30 cellular contexts compared by ENCODE assay signal in the genomic region with DNA sequence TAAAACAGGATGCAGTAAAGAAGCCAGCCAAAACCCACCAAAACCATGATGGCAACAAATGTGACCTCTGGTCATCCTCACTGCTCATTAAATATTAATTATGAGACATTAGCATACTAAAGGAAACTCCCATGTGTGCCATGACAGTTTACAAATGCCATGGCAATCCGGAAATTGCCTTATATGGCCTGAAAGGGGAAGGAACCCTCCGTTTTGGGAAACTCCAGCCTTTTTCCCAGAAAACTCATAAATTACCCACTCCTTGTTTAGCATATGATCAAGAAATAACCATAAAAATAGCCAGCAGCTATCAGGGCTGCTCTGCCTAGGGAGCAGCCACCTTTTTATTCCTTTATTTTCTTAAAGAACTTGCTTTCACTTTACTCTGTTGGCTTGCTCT.
"Had no signal": no experiment of that assay in that cellular context is flagged by ENCODE, and none has a peak within 500 bp of the region (broad histone marks: within the 10 kb centered on the region; RNA-seq: fewer than 3 reads in every experiment).

No MANE protein-coding gene starts in this region.

- H3K27ac ChIP-seq: brain microvascular endothelial cell, Peyer's patch, WERI-Rb-1 had no signal

- H3K27me3 ChIP-seq: brain microvascular endothelial cell, Peyer's patch had no signal

- H3K9me3 ChIP-seq: Peyer's patch had no signal

- H3K27ac Mint-ChIP-seq: activated CD4-positive, alpha-beta memory T cell treated with anti-CD3 and anti-CD28 coated beads, Interleukin-2, amount 10 ng/mL, durations not matched to agents 7 days and 5 days; activated CD8-positive, alpha-beta memory T cell treated with anti-CD3 and anti-CD28 coated beads, Interleukin-2, amount 10 ng/mL, durations not matched to agents 7 days and 5 days; activated naive CD4-positive, alpha-beta T cell treated with anti-CD3 and anti-CD28 coated beads, Interleukin-2, amount 10 ng/mL, durations not matched to agents 7 days and 5 days; activated naive CD8-positive, alpha-beta T cell; activated naive CD8-positive, alpha-beta T cell treated with anti-CD3 and anti-CD28 coated beads, Interleukin-2, amount 50 U/mL, for 24 hours had no signal

- H3K4me1 ChIP-seq: Peyer's patch had no signal

- ATAC-seq: activated CD8-positive, alpha-beta memory T cell treated with anti-CD3 and anti-CD28 coated beads, Interleukin-2, amount 10 ng/mL, durations not matched to agents 7 days and 5 days; activated naive CD8-positive, alpha-beta T cell treated with anti-CD3 and anti-CD28 coated beads, Interleukin-2, amount 50 U/mL, for 24 hours; PC-3 had no signal

- H3K4me3 Mint-ChIP-seq: activated CD4-positive, alpha-beta memory T cell treated with anti-CD3 and anti-CD28 coated beads, Interleukin-2, amount 10 ng/mL, durations not matched to agents 7 days and 5 days; activated CD8-positive, alpha-beta memory T cell treated with anti-CD3 and anti-CD28 coated beads, Interleukin-2, amount 10 ng/mL, durations not matched to agents 7 days and 5 days; activated naive CD4-positive, alpha-beta T cell treated with anti-CD3 and anti-CD28 coated beads, Interleukin-2, amount 10 ng/mL, durations not matched to agents 7 days and 5 days; activated naive CD8-positive, alpha-beta T cell; activated naive CD8-positive, alpha-beta T cell treated with anti-CD3 and anti-CD28 coated beads, Interleukin-2, amount 50 U/mL, for 24 hours had no signal

- H3K4me1 Mint-ChIP-seq: activated CD4-positive, alpha-beta memory T cell treated with anti-CD3 and anti-CD28 coated beads, Interleukin-2, amount 10 ng/mL, durations not matched to agents 7 days and 5 days; activated CD8-positive, alpha-beta memory T cell treated with anti-CD3 and anti-CD28 coated beads, Interleukin-2, amount 10 ng/mL, durations not matched to agents 7 days and 5 days; activated naive CD4-positive, alpha-beta T cell treated with anti-CD3 and anti-CD28 coated beads, Interleukin-2, amount 10 ng/mL, durations not matched to agents 7 days and 5 days; activated naive CD8-positive, alpha-beta T cell treated with anti-CD3 and anti-CD28 coated beads, Interleukin-2, amount 50 U/mL, for 24 hours had no signal

- H3K36me3 ChIP-seq: brain microvascular endothelial cell, Peyer's patch, WERI-Rb-1 had no signal

- H3K4me3 ChIP-seq: Peyer's patch had no signal

- H3K36me3 Mint-ChIP-seq: activated CD8-positive, alpha-beta memory T cell treated with anti-CD3 and anti-CD28 coated beads, Interleukin-2, amount 10 ng/mL, durations not matched to agents 7 days and 5 days; activated naive CD4-positive, alpha-beta T cell treated with anti-CD3 and anti-CD28 coated beads, Interleukin-2, amount 10 ng/mL, durations not matched to agents 7 days and 5 days; activated naive CD8-positive, alpha-beta T cell had no signal

- H3K27me3 Mint-ChIP-seq: activated CD4-positive, alpha-beta memory T cell treated with anti-CD3 and anti-CD28 coated beads, Interleukin-2, amount 10 ng/mL, durations not matched to agents 7 days and 5 days; activated CD8-positive, alpha-beta memory T cell treated with anti-CD3 and anti-CD28 coated beads, Interleukin-2, amount 10 ng/mL, durations not matched to agents 7 days and 5 days; activated naive CD4-positive, alpha-beta T cell treated with anti-CD3 and anti-CD28 coated beads, Interleukin-2, amount 10 ng/mL, durations not matched to agents 7 days and 5 days had no signal

- DNase-seq: activated CD4-positive, alpha-beta memory T cell treated with anti-CD3 and anti-CD28 coated beads, Interleukin-2, amount 10 ng/mL, durations not matched to agents 7 days and 5 days; activated CD4-positive, alpha-beta T cell treated with anti-CD3 and anti-CD28 coated beads for 1 hour; activated CD4-positive, alpha-beta T cell treated with anti-CD3 and anti-CD28 coated beads for 48 hours; activated CD4-positive, CD25-positive, alpha-beta regulatory T cell; activated CD8-positive, alpha-beta memory T cell treated with anti-CD3 and anti-CD28 coated beads for 24 hours; activated CD8-positive, alpha-beta memory T cell treated with anti-CD3 and anti-CD28 coated beads, Interleukin-2, amount 10 ng/mL, durations not matched to agents 7 days and 5 days; activated CD8-positive, alpha-beta memory T cell treated with anti-CD3 and anti-CD28 coated beads, Interleukin-2, amount 50 U/mL, for 48 hours; activated effector memory CD4-positive, alpha-beta T cell treated with Interleukin-2 at 50 U/mL for 16 hours; activated naive CD4-positive, alpha-beta T cell treated with anti-CD3 and anti-CD28 coated beads, Interleukin-2, amount 10 ng/mL, durations not matched to agents 7 days and 5 days; activated naive CD8-positive, alpha-beta T cell treated with anti-CD3 and anti-CD28 coated beads, Interleukin-2, amount 50 U/mL, for 24 hours; activated T-cell treated with anti-CD3 and anti-CD28 coated beads, Interleukin-2, amount 50 U/mL, for 48 hours; anterior cingulate cortex; brain microvascular endothelial cell; central memory CD4-positive, alpha-beta T cell; NCI-H1105 treated with DMSO at 0.1 percent for 48 hours; NCI-H1436; NCI-H1694; NCI-H1930; NCI-H2081 treated with DMSO at 0.1 percent for 48 hours; NCI-H345; NCI-H524 treated with DMSO at 0.1 percent for 48 hours; Peyer's patch; Right ventricle myocardium superior; SW 1271; T-helper 1 cell; T-helper 2 cell; T-helper 9 cell; WERI-Rb-1 had no signal
